Comparison of ENCODE assay signal across 22 cellular contexts in genomic region chr15:77853910-77854309, GRCh38.
"Had no signal": no experiment of that assay in that cellular context is flagged by ENCODE, and none has a peak within 500 bp of the region (broad histone marks: within the 10 kb centered on the region; RNA-seq: fewer than 3 reads in every experiment).

No MANE protein-coding gene starts in this region.

- DNase-seq: KBM-7, MV-4-11, NCI-H1048, NCI-H1105, NCI-H1417, NCI-H146, NCI-H1694 treated with DMSO at 0.1 percent for 48 hours, NCI-H1930, NCI-H2081, NCI-H2107, NCI-H2227 treated with DMSO at 0.1 percent for 48 hours, NCI-H524, NCI-H69, NCI-H774, Right ventricle myocardium superior, RPMI8226, SIG-M5 had no signal

- H3K4me3 ChIP-seq: SJSA1, SK-N-MC had no signal

- H3K4me1 ChIP-seq: SJSA1 had no signal

- H3K27ac ChIP-seq: HL-60, SJSA1, SK-N-MC had no signal

- FAIRE-seq: HTR-8/SVneo, RCC 7860 had no signal

- H3K9me3 ChIP-seq: SJSA1 had no signal

- H3K36me3 ChIP-seq: SJSA1 had no signal
